15 cellular contexts compared by ENCODE assay signal in the genomic region with DNA sequence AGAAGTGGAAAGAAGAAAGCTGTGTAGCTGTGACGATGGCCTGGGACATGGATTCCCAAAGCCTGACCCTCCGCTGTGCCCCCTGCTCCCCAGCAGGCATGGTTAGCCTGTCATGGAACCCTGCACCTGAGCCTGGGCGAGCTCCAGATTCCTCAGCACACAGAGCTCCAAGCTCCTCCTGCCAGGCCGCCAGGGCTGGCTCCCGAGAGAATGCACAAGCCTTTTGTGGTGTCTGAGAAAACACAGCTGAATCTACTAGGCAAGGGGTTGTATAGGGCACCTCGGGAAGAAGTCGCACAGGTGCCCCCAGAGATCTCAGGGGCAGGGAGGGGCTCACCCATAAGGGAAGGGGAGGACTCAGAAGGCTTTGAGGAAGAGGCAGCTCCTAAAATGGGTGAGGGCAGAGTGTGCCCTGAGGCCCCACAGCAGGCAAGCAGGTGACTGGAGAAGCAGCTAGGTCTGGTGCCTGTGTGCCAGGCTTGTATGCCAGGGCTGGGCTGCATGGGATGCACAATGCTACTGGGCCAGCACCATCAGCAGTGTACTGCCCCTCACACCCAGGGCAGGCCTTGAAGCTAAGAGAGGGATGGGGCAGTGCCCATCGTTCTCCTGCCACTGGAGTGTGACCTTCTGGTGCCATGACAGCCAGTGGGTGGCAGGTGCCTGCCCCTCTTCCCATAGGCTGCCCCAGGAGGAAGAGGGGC.
DNase-seq lines count a peak whose midpoint lies in the region; ATAC-seq and TF ChIP-seq lines count a peak whose summit lies in the region.
"Had no signal": no experiment of that assay in that cellular context is flagged by ENCODE, and none has a peak within 500 bp of the region (broad histone marks: within the 10 kb centered on the region; RNA-seq: fewer than 3 reads in every experiment).

No MANE protein-coding gene starts in this region.

- H3K18ac ChIP-seq in mesendoderm (ENCODE audit: low read length): no peak overlapping the region

- peaks cover 54% of the 10 kb centered on the region for H3K4me1 Mint-ChIP-seq in MCF 10A (ENCODE audit: insufficient read depth, unreplicated experiment)

- H2BK5ac ChIP-seq in mesendoderm (ENCODE audit: low read length): no peak overlapping the region

- dilution Hi-C loops in mammary epithelial cell (cut with HindIII; ENCODE audit: low sequenced_read_pairs): no loop called here

- H3K36me3 Mint-ChIP-seq in MCF 10A (ENCODE audit: insufficient read depth, unreplicated experiment): peaks cover 4% of the 10 kb centered on the region

- intact Hi-C loops in MCF 10A (cut with micrococcal nuclease): no loop called here
- intact Hi-C loops in mammary epithelial cell (cut with micrococcal nuclease): no loop called here
- intact Hi-C loops in stomach (cut with DNase I; ENCODE audit: low total_unique reads): no loop called here

- H3K79me1 ChIP-seq in mesendoderm (ENCODE audit: low read length): no peaks in the 10 kb centered on the region

- no peak overlapping the region for H2AK5ac ChIP-seq in mesendoderm (ENCODE audit: low read length)

- TF ChIP-seq CTCF in MCF 10A (IDR thresholded peaks at IDR 0.05; ENCODE audit: unreplicated experiment) (no peak), mammary epithelial cell (conservative IDR thresholded peaks at IDR 0.05 in 1 of 2, IDR thresholded peaks at IDR 0.05 in 1 of 2; ENCODE audit: extremely low read depth in 1 of 2, insufficient read depth in 1 of 2, low read depth in 1 of 2, low read length in 2 of 2) (no peak), stomach (IDR thresholded peaks at IDR 0.05) (no peak), RWPE1 (conservative IDR thresholded peaks at IDR 0.05; ENCODE audit: low read depth) (no peak)

- ATAC-seq in left lobe of liver (no peak), GM21423 (IDR thresholded peaks at IDR 0.05; ENCODE audit: unreplicated experiment) (no peak)

- H3K27ac ChIP-seq in mammary epithelial cell (ENCODE audit: insufficient read depth, low read depth, low read length): no peak overlapping the region
- H3K27ac ChIP-seq in stomach: no peak overlapping the region
- H3K27ac ChIP-seq in RWPE1: no peak overlapping the region
- H3K27ac ChIP-seq in mesendoderm (ENCODE audit: low read depth, low read length): no peak overlapping the region
- H3K27ac ChIP-seq: Peyer's patch had no signal

- BruUV-seq in MCF 10A (replicated peaks; lab: Mats Ljungman, UMichigan): no TSS peak
- no TSS peak for BruUV-seq in mammary epithelial cell (replicated peaks; lab: Mats Ljungman, UMichigan)

- WGBS in mammary epithelial cell (ENCODE audit: low coverage, missing lambda C conversion rate): 89% methylated on average over 8 of the region's 8 CpGs
- WGBS in stomach, 5 donors: 53 to 68% (median 58%) methylated on average over 8 of the region's 8 CpGs
- no CpG with 5 or more reads among the region's 8 CpGs for WGBS in mesendoderm (ENCODE audit: extremely low coverage, insufficient coverage, low lambda C conversion rate)

- H3K4me2 ChIP-seq in mammary epithelial cell (ENCODE audit: insufficient read depth, low read depth, low read length) (no peak overlapping the region), mesendoderm (ENCODE audit: low read length) (no peak overlapping the region)

- H2BK15ac ChIP-seq in mesendoderm (replicated peaks; ENCODE audit: low read depth): no peak overlapping the region

- no peaks in the 10 kb centered on the region for H4K20me1 ChIP-seq in mammary epithelial cell (ENCODE audit: insufficient read depth, low read length)

- in situ Hi-C loops in mammary epithelial cell (cut with MboI; ENCODE audit: low sequenced_read_pairs in 2 of 2): no loop called here

- no peak overlapping the region for H2AFZ ChIP-seq in mammary epithelial cell (ENCODE audit: low read depth, low read length)

- TF ChIP-seq EP300 in stomach (IDR thresholded peaks at IDR 0.05): no peak

- H3K9me3 Mint-ChIP-seq in MCF 10A (ENCODE audit: unreplicated experiment): no peaks in the 10 kb centered on the region
- H3K9me3 Mint-ChIP-seq: activated T-helper 1 cell treated with anti-CD3 and anti-CD28 coated beads, Interleukin-12 subunit alpha, Interleukin-12 subunit beta, Interleukin-2, Interleukin-4 antibody, amounts not matched to agents 30 ng/mL and 10 ng/mL and 1 ng/mL, durations not matched to agents 14 hours and 24 hours and 36 hours; nephron had no signal

- H3K23ac ChIP-seq in mesendoderm (ENCODE audit: low read length): no peak overlapping the region

- CTCF ChIA-PET in MCF 10A (lab: Yijun Ruan, JAX) (interaction anchor here (0.6 to 1.5 kb wide), 5 partner anchors 12 to 467 kb away, joined by 3 to 6 read pairs (median 4); partner anchors contain the start of gene NXT1), mammary epithelial cell (lab: Charles Lee; ENCODE audit: low non-redundant PET) (no interaction called here), RWPE1 (lab: Yijun Ruan, JAX) (no interaction called here)

- no peak overlapping the region for H3K56ac ChIP-seq in mesendoderm (ENCODE audit: low read length)

- no peak overlapping the region for H3K9ac ChIP-seq in mammary epithelial cell (ENCODE audit: insufficient read depth, low read length)
- no peak overlapping the region for H3K9ac ChIP-seq in mesendoderm (ENCODE audit: low read length)

- peaks cover 35% of the 10 kb centered on the region for H3K4me1 ChIP-seq in mammary epithelial cell (ENCODE audit: insufficient read depth, low read length)
- H3K4me1 ChIP-seq in stomach: peaks cover 0 to 35% (median 14%) of the 10 kb centered on the region in 4 donors
- peaks cover 8% of the 10 kb centered on the region for H3K4me1 ChIP-seq in mesendoderm (ENCODE audit: control insufficient read depth, low read depth, low read length)

- TF ChIP-seq POLR2A in stomach (IDR thresholded peaks at IDR 0.05): no peak

- no peaks in the 10 kb centered on the region for H3K36me3 ChIP-seq in mammary epithelial cell (ENCODE audit: insufficient read depth, low read length)
- H3K36me3 ChIP-seq in stomach: no peaks in the 10 kb centered on the region
- no peaks in the 10 kb centered on the region for H3K36me3 ChIP-seq in mesendoderm (ENCODE audit: control insufficient read depth, insufficient read depth, low read length)
- H3K36me3 ChIP-seq: Peyer's patch had no signal

- H3K9me3 ChIP-seq in mammary epithelial cell (replicated peaks; ENCODE audit: insufficient read depth, low read length) (no peaks in the 10 kb centered on the region), stomach (no peaks in the 10 kb centered on the region)
- H3K9me3 ChIP-seq: Peyer's patch had no signal

- H3K27me3 ChIP-seq in mammary epithelial cell (ENCODE audit: insufficient read depth, low read length) (no peaks in the 10 kb centered on the region), stomach (no peaks in the 10 kb centered on the region), mesendoderm (ENCODE audit: insufficient read depth, low read length, poor library complexity) (no peaks in the 10 kb centered on the region)
- H3K27me3 ChIP-seq: Peyer's patch had no signal

- H3K4ac ChIP-seq in mesendoderm (ENCODE audit: low read depth, low read length): no peak overlapping the region

- H4K8ac ChIP-seq in mesendoderm (ENCODE audit: low read depth, low read length): no peak overlapping the region

- H2BK120ac ChIP-seq in mesendoderm (ENCODE audit: low read depth, low read length): no peak overlapping the region

- H4K5ac ChIP-seq in mesendoderm (ENCODE audit: low read length): no peak overlapping the region

- H3K4me3 Mint-ChIP-seq in MCF 10A (ENCODE audit: unreplicated experiment): no peak overlapping the region
- H3K4me3 Mint-ChIP-seq: activated T-helper 1 cell treated with anti-CD3 and anti-CD28 coated beads, Interleukin-12 subunit alpha, Interleukin-12 subunit beta, Interleukin-2, Interleukin-4 antibody, amounts not matched to agents 30 ng/mL and 10 ng/mL and 1 ng/mL, durations not matched to agents 14 hours and 24 hours and 36 hours; nephron had no signal

- H3K27me3 Mint-ChIP-seq in MCF 10A (ENCODE audit: insufficient read depth, unreplicated experiment): no peaks in the 10 kb centered on the region

- POLR2A ChIA-PET in MCF 10A (lab: Yijun Ruan, JAX) (interaction anchor here (0.6 to 16.9 kb wide), 6 partner anchors 9 to 200 kb away, joined by 3 to 555 read pairs (median 4); partner anchors contain the start of gene NXT1), RWPE1 (lab: Yijun Ruan, JAX; ENCODE audit: low non-redundant PET) (no interaction called here)

- peak overlapping the region; percentile 46 for H3K27ac Mint-ChIP-seq in MCF 10A (ENCODE audit: low read depth, unreplicated experiment)
- H3K27ac Mint-ChIP-seq: activated T-helper 1 cell treated with anti-CD3 and anti-CD28 coated beads, Interleukin-12 subunit alpha, Interleukin-12 subunit beta, Interleukin-2, Interleukin-4 antibody, amounts not matched to agents 30 ng/mL and 10 ng/mL and 1 ng/mL, durations not matched to agents 14 hours and 24 hours and 36 hours; nephron had no signal

- H3K4me3 ChIP-seq in mammary epithelial cell (replicated peaks in 1 of 3; ENCODE audit: insufficient read depth in 1 of 3, low read depth in 2 of 3, low read length in 3 of 3) (no peak overlapping the region), stomach (no peak overlapping the region), mesendoderm (ENCODE audit: low read length) (no peak overlapping the region)
- H3K4me3 ChIP-seq: lung, Peyer's patch had no signal

- DNase-seq in MCF 10A (ENCODE audit: unreplicated experiment) (no peak), mammary epithelial cell (no peak), left lobe of liver (ENCODE audit: low spot score) (peak; percentile 41), stomach (peak; percentile 20), RWPE1 (ENCODE audit: low spot score) (no peak), mesendoderm (no peak)
- DNase-seq in activated CD8-positive, alpha-beta memory T cell treated with anti-CD3 and anti-CD28 coated beads, Interleukin-2, amount 50 U/mL, for 48 hours: peak; percentile 4
- DNase-seq: activated CD4-positive, alpha-beta T cell treated with anti-CD3 and anti-CD28 coated beads, Interleukin-2, amount 50 U/mL, for 4 hours; NCI-H2029; NCI-H526 treated with DMSO at 0.1 percent for 48 hours had no signal

- H3K79me2 ChIP-seq in mammary epithelial cell (ENCODE audit: insufficient read depth, low read length): no peaks in the 10 kb centered on the region
- H3K79me2 ChIP-seq in mesendoderm (ENCODE audit: control insufficient read depth, insufficient read depth, low read length): no peaks in the 10 kb centered on the region

Comparison
In these comparisons a context has a peak if more than half of its experiments do, and no peak if none do; other contexts are left out.
1. DNase-seq: peak in activated CD8-positive, alpha-beta memory T cell treated with anti-CD3 and anti-CD28 coated beads, Interleukin-2, amount 50 U/mL, for 48 hours (single experiment), left lobe of liver (single experiment) and stomach (single experiment); none in MCF 10A (single experiment), mammary epithelial cell (single experiment), RWPE1 (single experiment) and mesendoderm (single experiment).